ENCODE assay signal across 9 cellular contexts in genomic region chr10:75283150-75284096, GRCh38. TPM values are rescaled to one million over a fixed set of nuclear protein-coding genes. Genes with fewer than 3 reads are reported as not detected.
A peak's percentile ranks its signal among the peaks of the same experiment; 100 is the strongest.
DNase-seq lines count a peak whose midpoint lies in the region; ATAC-seq and TF ChIP-seq lines count a peak whose summit lies in the region.
"Had no signal": no experiment of that assay in that cellular context is flagged by ENCODE, and none has a peak within 500 bp of the region (broad histone marks: within the 10 kb centered on the region; RNA-seq: fewer than 3 reads in every experiment).

No MANE protein-coding gene starts in this region.

- H4K20me1 ChIP-seq in mammary epithelial cell (ENCODE audit: insufficient read depth, low read length) = no peaks in the 10 kb centered on the region

- H3K27ac ChIP-seq in mammary epithelial cell (ENCODE audit: insufficient read depth, low read depth, low read length) = no peak overlapping the region

- H3K9me3 ChIP-seq in MG63 (no peaks in the 10 kb centered on the region), mammary epithelial cell (replicated peaks; ENCODE audit: insufficient read depth, low read length) (no peaks in the 10 kb centered on the region), T-helper 17 cell (ENCODE audit: control insufficient read depth, low read length, poor library complexity, severe bottlenecking) (no peaks in the 10 kb centered on the region)

- H3K4me2 ChIP-seq in mammary epithelial cell (ENCODE audit: insufficient read depth, low read depth, low read length) = no peak overlapping the region

- in situ Hi-C loops in mammary epithelial cell (cut with MboI; ENCODE audit: low sequenced_read_pairs in 2 of 2) = no loop called here

- peaks cover 4% of the 10 kb centered on the region for H3K4me1 ChIP-seq in mammary epithelial cell (ENCODE audit: insufficient read depth, low read length)

- peak; percentile 55 for DNase-seq in MG63
- DNase-seq in mammary epithelial cell = peak; percentile 14
- peak; percentile 39 for DNase-seq in iris pigment epithelial cell (ENCODE audit: low read depth)
- DNase-seq in stimulated activated effector memory CD8-positive, alpha-beta T cell treated with anti-CD3 and anti-CD28 coated beads, Interleukin-12 subunit alpha, Interleukin-12 subunit beta, amount 100 ng/mL, for 72 hours (ENCODE audit: low spot score in 2 of 2) = no peak
- no peak for DNase-seq in T-helper 17 cell
- no peak for DNase-seq in NCI-H1105 (lab: John Stamatoyannopoulos, UW)
- no peak for DNase-seq in activated effector memory CD4-positive, alpha-beta T cell treated with anti-CD3 and anti-CD28 coated beads, Interleukin-2, amount 50 U/mL, for 16 hours
- DNase-seq in activated naive CD4-positive, alpha-beta T cell treated with Interleukin-2 at 50 U/mL for 16 hours = no peak
- DNase-seq: aorta had no signal

- H3K27ac Mint-ChIP-seq in stimulated activated effector memory CD8-positive, alpha-beta T cell treated with anti-CD3 and anti-CD28 coated beads, Interleukin-12 subunit alpha, Interleukin-12 subunit beta, amount 100 ng/mL, for 72 hours = peak overlapping the region; percentile 38
- H3K27ac Mint-ChIP-seq in T-helper 17 cell = no peak overlapping the region

- intact Hi-C loops in mammary epithelial cell (cut with micrococcal nuclease) = no loop called here

- no peaks in the 10 kb centered on the region for H3K36me3 Mint-ChIP-seq in stimulated activated effector memory CD8-positive, alpha-beta T cell treated with anti-CD3 and anti-CD28 coated beads, Interleukin-12 subunit alpha, Interleukin-12 subunit beta, amount 100 ng/mL, for 72 hours
- peaks cover 4% of the 10 kb centered on the region for H3K36me3 Mint-ChIP-seq in T-helper 17 cell (ENCODE audit: low read depth)

- H3K4me3 Mint-ChIP-seq in stimulated activated effector memory CD8-positive, alpha-beta T cell treated with anti-CD3 and anti-CD28 coated beads, Interleukin-12 subunit alpha, Interleukin-12 subunit beta, amount 100 ng/mL, for 72 hours = no peak overlapping the region
- H3K4me3 Mint-ChIP-seq in T-helper 17 cell = no peak overlapping the region

- H3K9ac ChIP-seq in mammary epithelial cell (ENCODE audit: insufficient read depth, low read length) = no peak overlapping the region

- H3K4me1 Mint-ChIP-seq in stimulated activated effector memory CD8-positive, alpha-beta T cell treated with anti-CD3 and anti-CD28 coated beads, Interleukin-12 subunit alpha, Interleukin-12 subunit beta, amount 100 ng/mL, for 72 hours = peaks cover 9% of the 10 kb centered on the region
- no peaks in the 10 kb centered on the region for H3K4me1 Mint-ChIP-seq in T-helper 17 cell

- H3K9me3 Mint-ChIP-seq in stimulated activated effector memory CD8-positive, alpha-beta T cell treated with anti-CD3 and anti-CD28 coated beads, Interleukin-12 subunit alpha, Interleukin-12 subunit beta, amount 100 ng/mL, for 72 hours = no peaks in the 10 kb centered on the region

- H3K4me3 ChIP-seq in MG63 (no peak overlapping the region), mammary epithelial cell (replicated peaks in 1 of 3; ENCODE audit: insufficient read depth in 1 of 3, low read depth in 2 of 3, low read length in 3 of 3) (no peak overlapping the region)

- TF ChIP-seq CTCF in mammary epithelial cell (conservative IDR thresholded peaks at IDR 0.05 in 1 of 2, IDR thresholded peaks at IDR 0.05 in 1 of 2; ENCODE audit: extremely low read depth in 1 of 2, insufficient read depth in 1 of 2, low read depth in 1 of 2, low read length in 2 of 2) = no peak

- BruUV-seq in mammary epithelial cell (replicated peaks; lab: Mats Ljungman, UMichigan) = no TSS peak

- no peaks in the 10 kb centered on the region for H3K79me2 ChIP-seq in mammary epithelial cell (ENCODE audit: insufficient read depth, low read length)

- CTCF ChIA-PET in mammary epithelial cell (lab: Charles Lee; ENCODE audit: low non-redundant PET) = no interaction called here

- peaks cover 87% of the 10 kb centered on the region for H3K27me3 Mint-ChIP-seq in T-helper 17 cell

- WGBS in mammary epithelial cell (ENCODE audit: low coverage, missing lambda C conversion rate) = 29% methylated on average over 12 of the region's 21 CpGs

- no peak for ATAC-seq in stimulated activated effector memory CD8-positive, alpha-beta T cell treated with anti-CD3 and anti-CD28 coated beads, Interleukin-12 subunit alpha, Interleukin-12 subunit beta, amount 100 ng/mL, for 72 hours
- ATAC-seq in T-helper 17 cell = no peak

- H3K36me3 ChIP-seq in MG63 = no peaks in the 10 kb centered on the region
- H3K36me3 ChIP-seq in mammary epithelial cell (ENCODE audit: insufficient read depth, low read length) = no peaks in the 10 kb centered on the region

- no peaks in the 10 kb centered on the region for H3K27me3 ChIP-seq in MG63
- H3K27me3 ChIP-seq in mammary epithelial cell (ENCODE audit: insufficient read depth, low read length) = no peaks in the 10 kb centered on the region

- peak overlapping the region; percentile 35 for H2AFZ ChIP-seq in mammary epithelial cell (ENCODE audit: low read depth, low read length)

- dilution Hi-C loops in mammary epithelial cell (cut with HindIII; ENCODE audit: low sequenced_read_pairs) = loop anchor here (5.0 kb wide), 1 partner anchor 74 kb away; no protein-coding TSS in a partner anchor

RNA-seq across cellular contexts. Expression of gene COMTD1, which starts 47.7 kb away (rescaled TPM):
- total RNA-seq in MG63 (2014; rRNA removed; shearing (Covaris generic); ENCODE audit: low replicate concordance) = 18.1 and 33.0 TPM in 2 replicates
- 10 to 100 TPM; 20.0 to 26.3 TPM for total RNA-seq in mammary epithelial cell
- polyA plus RNA-seq in mammary epithelial cell = 20.5 TPM
- polyA minus RNA-seq in mammary epithelial cell = 1.0 TPM
- total RNA-seq in T-helper 17 cell = 10 to 100 TPM; 18.1 to 23.8 TPM

Comparison
In these comparisons a context has a peak if more than half of its experiments do, and no peak if none do; other contexts are left out.
1. DNase-seq: peak in MG63 (single experiment), mammary epithelial cell (single experiment) and iris pigment epithelial cell (single experiment); none in stimulated activated effector memory CD8-positive, alpha-beta T cell treated with anti-CD3 and anti-CD28 coated beads, Interleukin-12 subunit alpha, Interleukin-12 subunit beta, amount 100 ng/mL, for 72 hours (0 of 2), T-helper 17 cell (0 of 3), NCI-H1105 (single experiment), activated effector memory CD4-positive, alpha-beta T cell treated with anti-CD3 and anti-CD28 coated beads, Interleukin-2, amount 50 U/mL, for 16 hours (single experiment) and activated naive CD4-positive, alpha-beta T cell treated with Interleukin-2 at 50 U/mL for 16 hours (single experiment).